In the genomic region with DNA sequence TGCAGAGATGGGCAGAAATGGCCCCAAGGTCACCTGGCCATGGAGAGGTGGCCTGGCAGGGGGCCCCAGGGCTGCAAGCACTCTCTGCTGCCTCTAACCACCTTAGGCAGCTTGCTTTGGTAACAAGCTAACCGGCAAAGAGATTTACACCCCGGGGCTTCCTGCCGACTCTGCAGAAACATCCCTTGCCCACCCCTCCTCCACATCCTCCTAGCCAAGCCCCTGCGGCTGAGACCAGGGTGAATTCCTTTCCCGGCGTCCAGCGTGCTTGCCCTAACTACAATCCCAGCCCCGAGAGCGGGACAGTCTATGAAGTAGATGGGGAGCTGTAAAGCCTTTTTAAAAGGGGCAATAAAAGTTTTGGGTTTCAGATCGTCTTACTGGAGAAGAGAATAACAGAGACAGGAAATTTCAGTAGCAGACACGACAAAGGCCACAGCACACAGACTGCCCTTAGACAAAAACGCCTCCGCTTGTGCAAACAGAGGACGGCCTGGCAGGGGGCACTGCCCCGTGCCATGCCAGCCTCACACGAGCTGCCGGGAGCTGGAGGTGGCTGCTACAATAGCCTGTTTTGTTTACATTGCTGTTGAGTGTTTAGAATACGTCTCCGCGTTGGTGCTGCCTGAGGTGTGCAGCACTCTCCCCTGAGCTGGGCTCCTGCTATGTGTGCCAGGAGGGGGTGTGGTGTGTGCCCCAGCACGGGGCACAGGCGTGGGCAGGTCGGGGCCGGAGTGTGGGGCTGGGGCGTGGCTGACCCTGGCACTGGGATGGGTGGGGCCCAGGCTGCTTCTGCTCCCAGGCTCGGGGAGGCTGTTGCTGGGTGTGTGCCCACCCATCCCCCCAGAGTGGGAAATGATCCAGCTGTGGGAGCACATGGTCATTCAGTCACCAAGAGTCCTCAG, we compare ENCODE assay signal across 1 cellular context.
TF ChIP-seq lines count a peak whose summit lies in the region.

No MANE protein-coding gene starts in this region.

TF ChIP-seq in HCT116, 20 proteins besides CTCF, POLR2A, EP300 and RAD21:
- TF ChIP-seq ZFX (IDR thresholded peaks at IDR 0.05) (no peak), EGR1 (IDR thresholded peaks at IDR 0.05; ENCODE audit: low read depth) (no peak)
